In the genomic region with DNA sequence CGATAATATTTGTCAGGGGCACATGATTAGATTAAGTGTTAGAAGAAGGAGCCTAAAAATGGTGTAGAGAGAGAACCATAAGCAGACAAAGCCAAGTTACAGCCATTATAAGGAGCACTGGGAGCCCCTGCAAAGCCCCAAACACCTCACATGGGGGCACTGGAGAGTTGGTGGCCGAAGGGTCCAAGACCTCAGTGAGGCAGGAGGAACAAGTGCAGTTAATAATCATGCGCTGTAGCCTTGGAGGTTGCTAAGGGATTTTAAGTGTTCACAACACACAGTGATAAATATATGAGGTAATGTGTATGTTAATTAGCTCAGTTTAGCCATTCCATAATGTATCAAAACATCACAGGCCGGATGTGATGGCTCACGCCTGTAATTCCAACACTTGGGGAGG, we compare ENCODE assay signal across 1 cellular context.
TF ChIP-seq lines count a peak whose summit lies in the region.

No MANE protein-coding gene starts in this region.

TF ChIP-seq in K562, 482 proteins besides CTCF, POLR2A, EP300 and RAD21:
- TF ChIP-seq, protein P1, sequence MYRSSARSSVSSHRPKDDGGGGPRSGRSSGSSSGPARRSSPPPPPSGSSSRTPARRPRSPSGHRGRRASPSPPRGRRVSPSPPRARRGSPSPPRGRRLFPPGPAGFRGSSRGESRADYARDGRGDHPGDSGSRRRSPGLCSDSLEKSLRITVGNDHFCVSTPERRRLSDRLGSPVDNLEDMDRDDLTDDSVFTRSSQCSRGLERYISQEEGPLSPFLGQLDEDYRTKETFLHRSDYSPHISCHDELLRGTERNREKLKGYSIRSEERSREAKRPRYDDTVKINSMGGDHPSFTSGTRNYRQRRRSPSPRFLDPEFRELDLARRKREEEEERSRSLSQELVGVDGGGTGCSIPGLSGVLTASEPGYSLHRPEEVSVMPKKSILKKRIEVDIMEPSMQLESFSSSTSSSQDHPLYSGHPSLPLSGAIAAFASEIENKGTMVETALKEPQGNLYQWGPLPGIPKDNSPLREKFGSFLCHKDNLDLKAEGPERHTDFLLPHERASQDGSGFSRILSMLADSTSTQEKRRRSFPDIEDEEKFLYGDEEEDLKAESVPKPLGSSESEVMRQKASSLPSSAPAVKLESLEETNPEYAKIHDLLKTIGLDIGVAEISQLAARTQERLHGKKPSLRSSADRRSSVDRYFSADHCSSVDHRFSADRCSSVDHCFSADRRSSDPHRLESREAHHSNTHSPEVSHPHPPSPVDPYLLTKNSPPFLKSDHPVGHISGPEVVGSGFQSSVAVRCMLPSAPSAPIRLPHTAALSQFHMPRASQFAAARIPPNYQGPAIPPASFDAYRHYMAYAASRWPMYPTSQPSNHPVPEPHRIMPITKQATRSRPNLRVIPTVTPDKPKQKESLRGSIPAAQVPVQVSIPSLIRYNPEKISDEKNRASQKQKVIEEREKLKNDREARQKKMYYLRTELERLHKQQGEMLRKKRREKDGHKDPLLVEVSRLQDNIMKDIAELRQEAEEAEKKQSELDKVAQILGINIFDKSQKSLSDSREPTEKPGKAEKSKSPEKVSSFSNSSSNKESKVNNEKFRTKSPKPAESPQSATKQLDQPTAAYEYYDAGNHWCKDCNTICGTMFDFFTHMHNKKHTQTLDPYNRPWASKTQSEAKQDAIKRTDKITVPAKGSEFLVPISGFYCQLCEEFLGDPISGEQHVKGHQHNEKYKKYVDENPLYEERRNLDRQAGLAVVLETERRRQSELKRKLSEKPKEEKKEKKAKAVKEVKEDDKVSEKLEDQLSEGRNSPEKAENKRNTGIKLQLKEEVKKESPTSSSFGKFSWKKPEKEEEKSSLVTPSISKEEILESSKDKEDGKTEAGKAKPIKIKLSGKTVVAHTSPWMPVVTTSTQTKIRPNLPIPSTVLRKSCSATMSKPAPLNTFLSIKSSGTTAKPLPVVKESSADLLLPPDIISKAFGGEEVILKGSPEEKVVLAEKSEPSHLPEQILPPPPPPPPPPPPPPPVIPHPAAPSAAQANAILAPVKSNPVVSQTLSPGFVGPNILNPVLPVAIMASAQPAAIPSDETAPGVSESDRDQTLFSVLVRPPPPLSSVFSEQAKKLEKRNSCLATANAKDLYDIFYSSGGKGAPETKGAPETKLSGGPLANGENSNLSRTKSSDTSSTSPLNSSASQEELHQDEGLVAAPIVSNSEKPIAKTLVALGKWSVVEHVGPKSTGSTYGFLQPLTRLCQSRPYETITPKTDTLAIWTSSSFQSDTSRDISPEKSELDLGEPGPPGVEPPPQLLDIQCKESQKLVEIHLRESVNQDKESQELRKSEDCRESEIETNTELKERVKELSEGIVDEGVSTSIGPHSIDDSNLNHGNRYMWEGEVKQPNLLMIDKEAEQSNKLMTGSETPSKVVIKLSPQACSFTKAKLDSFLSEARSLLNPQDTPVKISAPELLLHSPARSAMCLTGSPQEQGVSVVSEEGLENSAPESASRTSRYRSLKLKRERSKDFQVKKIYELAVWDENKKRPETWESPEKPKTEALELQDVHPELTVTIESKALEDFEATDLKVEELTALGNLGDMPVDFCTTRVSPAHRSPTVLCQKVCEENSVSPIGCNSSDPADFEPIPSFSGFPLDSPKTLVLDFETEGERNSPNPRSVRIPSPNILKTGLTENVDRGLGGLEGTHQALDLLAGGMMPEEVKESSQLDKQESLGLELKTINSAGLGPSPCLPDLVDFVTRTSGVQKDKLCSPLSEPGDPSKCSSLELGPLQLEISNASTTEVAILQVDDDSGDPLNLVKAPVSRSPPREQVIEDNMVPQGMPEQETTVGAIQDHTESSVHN (IDR thresholded peaks at IDR 0.05; ENCODE audit: borderline replicate concordance in 1 of 2, low read depth in 1 of 2) = no peak
- TF ChIP-seq HMGN3 (IDR thresholded peaks at IDR 0.05; ENCODE audit: borderline replicate concordance, extremely low read depth, insufficient read length, low read depth, low read length) = no peak
TF ChIP-seq in K562: peak in this region for 0.
